21 cellular contexts compared by ENCODE assay signal in the genomic region with DNA sequence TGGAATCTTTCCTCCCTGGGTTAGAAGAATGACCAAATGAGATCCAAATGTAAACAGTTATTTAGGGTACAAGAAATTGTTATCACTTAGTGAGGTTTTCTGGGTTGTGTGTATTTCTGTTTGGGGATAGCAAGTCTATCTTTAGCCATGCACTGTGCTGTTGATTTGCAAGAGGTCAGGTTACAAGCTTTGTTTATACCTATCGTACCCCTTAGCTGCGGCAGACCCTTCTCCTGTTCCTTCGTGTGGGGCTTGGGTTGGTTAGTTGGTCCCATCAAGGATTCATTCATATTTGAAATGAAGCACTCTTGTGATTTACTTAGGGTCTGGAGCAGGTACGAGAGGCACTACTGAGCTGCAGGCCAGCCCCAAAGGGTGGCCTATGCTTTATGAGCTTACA.
"Had no signal": no experiment of that assay in that cellular context is flagged by ENCODE, and none has a peak within 500 bp of the region (broad histone marks: within the 10 kb centered on the region; RNA-seq: fewer than 3 reads in every experiment).

No MANE protein-coding gene starts in this region.

- H3K36me3 Mint-ChIP-seq: activated naive CD4-positive, alpha-beta T cell treated with anti-CD3 and anti-CD28 coated beads, Interleukin-2, amount 50 U/mL, for 72 hours; mesothelial cell of epicardium had no signal

- DNase-seq: activated CD4-positive, alpha-beta T cell treated with anti-CD3 and anti-CD28 coated beads for 1 hour; activated CD4-positive, alpha-beta T cell treated with anti-CD3 and anti-CD28 coated beads, Interleukin-2, amount 50 U/mL, for 1 hour; activated T-cell treated with anti-CD3 and anti-CD28 coated beads, Interleukin-2, amount 50 U/mL, for 1 hour; brain microvascular endothelial cell; central memory CD4-positive, alpha-beta T cell; dermis blood vessel endothelial cell; effector CD8-positive, alpha-beta T cell; foreskin melanocyte; hippocampal formation; kidney glomerular epithelial cell; left ventricle myocardium inferior; stimulated activated CD4-positive, alpha-beta T cell treated with anti-CD3 and anti-CD28 coated beads, Interleukin-2, amount 100 ng/mL, for 48 hours; stimulated activated naive CD4-positive, alpha-beta T cell; testis; trophoblast cell; uterus had no signal

- H3K4me1 Mint-ChIP-seq: activated T-helper 17 cell treated with anti-CD3 and anti-CD28 coated beads, Interleukin-2, amount 50 U/mL, for 72 hours had no signal

- H3K27me3 ChIP-seq: ascending aorta, brain microvascular endothelial cell, testis, uterus had no signal

- H3K9me3 Mint-ChIP-seq: activated naive CD4-positive, alpha-beta T cell treated with anti-CD3 and anti-CD28 coated beads, Interleukin-2, amount 50 U/mL, for 72 hours; activated T-helper 17 cell treated with anti-CD3 and anti-CD28 coated beads, Interleukin-2, amount 50 U/mL, for 72 hours; mesothelial cell of epicardium; T-helper 2 cell treated with Interferon-gamma antibody and Interleukin-4, amounts not matched to agents 5 μg/mL and 100 μg/mL, for 36 hours had no signal

- H3K27me3 Mint-ChIP-seq: activated T-helper 17 cell treated with anti-CD3 and anti-CD28 coated beads, Interleukin-2, amount 50 U/mL, for 72 hours had no signal

- H3K27ac Mint-ChIP-seq: activated naive CD4-positive, alpha-beta T cell treated with anti-CD3 and anti-CD28 coated beads, Interleukin-2, amount 50 U/mL, for 72 hours; activated T-helper 17 cell treated with anti-CD3 and anti-CD28 coated beads, Interleukin-2, amount 50 U/mL, for 72 hours; mesothelial cell of epicardium; T-helper 2 cell treated with Interferon-gamma antibody and Interleukin-4, amounts not matched to agents 5 μg/mL and 100 μg/mL, for 36 hours had no signal

- H3K27ac ChIP-seq: brain microvascular endothelial cell, left ventricle myocardium inferior, testis had no signal

- H3K4me3 Mint-ChIP-seq: activated T-helper 17 cell treated with anti-CD3 and anti-CD28 coated beads, Interleukin-2, amount 50 U/mL, for 72 hours; mesothelial cell of epicardium; T-helper 2 cell treated with Interferon-gamma antibody and Interleukin-4, amounts not matched to agents 5 μg/mL and 100 μg/mL, for 36 hours had no signal

- H3K36me3 ChIP-seq: ascending aorta, brain microvascular endothelial cell, left ventricle myocardium inferior, uterus had no signal

- H3K9me3 ChIP-seq: ascending aorta, left ventricle myocardium inferior, testis, uterus had no signal

- H3K4me3 ChIP-seq: ascending aorta, left ventricle myocardium inferior, testis, uterus had no signal

- ATAC-seq: activated naive CD4-positive, alpha-beta T cell treated with anti-CD3 and anti-CD28 coated beads, Interleukin-2, amount 50 U/mL, for 72 hours; activated T-helper 17 cell treated with anti-CD3 and anti-CD28 coated beads, Interleukin-2, amount 50 U/mL, for 72 hours had no signal
